11 cellular contexts compared by ENCODE assay signal in genomic region chr7:80095545-80095944, GRCh38. TPM values are rescaled to one million over a fixed set of nuclear protein-coding genes. Genes with fewer than 3 reads are reported as not detected.
DNase-seq lines count a peak whose midpoint lies in the region; ATAC-seq and TF ChIP-seq lines count a peak whose summit lies in the region.
"Had no signal": no experiment of that assay in that cellular context is flagged by ENCODE, and none has a peak within 500 bp of the region (broad histone marks: within the 10 kb centered on the region; RNA-seq: fewer than 3 reads in every experiment).

No MANE protein-coding gene starts in this region.

- H3K27me3 ChIP-seq in effector memory CD4-positive, alpha-beta T cell (replicated peaks; ENCODE audit: control insufficient read depth, insufficient read depth, low read length, poor library complexity, severe bottlenecking): no peaks in the 10 kb centered on the region

- no peaks in the 10 kb centered on the region for H3K27me3 Mint-ChIP-seq in CD14-positive monocyte (ENCODE audit: low read depth in 3 of 3)
- H3K27me3 Mint-ChIP-seq: naive thymus-derived CD8-positive, alpha-beta T cell had no signal

- ATAC-seq in HG03097 (IDR thresholded peaks at IDR 0.05; ENCODE audit: low FRiP score, unreplicated experiment) (no peak), HG03521 (IDR thresholded peaks at IDR 0.05; ENCODE audit: unreplicated experiment) (no peak)
- ATAC-seq: naive thymus-derived CD8-positive, alpha-beta T cell had no signal

- H3K36me3 ChIP-seq in effector memory CD4-positive, alpha-beta T cell (ENCODE audit: control insufficient read depth, insufficient read depth, low read length): no peaks in the 10 kb centered on the region

- H3K27ac ChIP-seq in effector memory CD4-positive, alpha-beta T cell (ENCODE audit: insufficient read depth, low read length, poor library complexity, severe bottlenecking): no peak overlapping the region

- TF ChIP-seq CTCF in CD14-positive monocyte (IDR thresholded peaks at IDR 0.05) (peak; percentile 36), cardiac fibroblast (IDR thresholded peaks at IDR 0.05; ENCODE audit: low read depth, low read length) (peak; percentile 30)

- intact Hi-C loops in CD14-positive monocyte (cut with micrococcal nuclease): no loop called here

- H3K27ac Mint-ChIP-seq in CD14-positive monocyte: no peak overlapping the region
- H3K27ac Mint-ChIP-seq: activated naive CD4-positive, alpha-beta T cell treated with anti-CD3 and anti-CD28 coated beads, Interleukin-2, amount 10 ng/mL, durations not matched to agents 7 days and 5 days; naive thymus-derived CD8-positive, alpha-beta T cell had no signal

- DNase-seq in CD14-positive monocyte (ENCODE audit: low spot score) (no peak), NCI-H1694 treated with DMSO at 0.1 percent for 48 hours (lab: John Stamatoyannopoulos, UW) (peak; percentile 38), cardiac fibroblast (ENCODE audit: low read depth in 2 of 2) (peak; percentile 47 to 52), myocyte (ENCODE audit: low read depth) (peak; percentile 53), SHP77 treated with DMSO at 0.1 percent for 48 hours (lab: John Stamatoyannopoulos, UW) (no peak)
- DNase-seq in effector memory CD4-positive, alpha-beta T cell: no peak
- DNase-seq: activated naive CD4-positive, alpha-beta T cell treated with anti-CD3 and anti-CD28 coated beads, Interleukin-2, amount 10 ng/mL, durations not matched to agents 7 days and 5 days; NCI-H345 had no signal

- H3K4me1 Mint-ChIP-seq in CD14-positive monocyte: no peaks in the 10 kb centered on the region
- H3K4me1 Mint-ChIP-seq: activated naive CD4-positive, alpha-beta T cell treated with anti-CD3 and anti-CD28 coated beads, Interleukin-2, amount 10 ng/mL, durations not matched to agents 7 days and 5 days; naive thymus-derived CD8-positive, alpha-beta T cell had no signal

- H3K4me3 ChIP-seq in cardiac fibroblast (replicated peaks in 1 of 2; ENCODE audit: low read depth in 2 of 2, low read length in 2 of 2): no peak overlapping the region
- H3K4me3 ChIP-seq in effector memory CD4-positive, alpha-beta T cell (ENCODE audit: insufficient read depth, low read depth, low read length, poor library complexity, severe bottlenecking): no peak overlapping the region

- no peak overlapping the region for H3K4me3 Mint-ChIP-seq in CD14-positive monocyte
- H3K4me3 Mint-ChIP-seq: activated naive CD4-positive, alpha-beta T cell treated with anti-CD3 and anti-CD28 coated beads, Interleukin-2, amount 10 ng/mL, durations not matched to agents 7 days and 5 days; naive thymus-derived CD8-positive, alpha-beta T cell had no signal

- no peaks in the 10 kb centered on the region for H3K36me3 Mint-ChIP-seq in CD14-positive monocyte
- H3K36me3 Mint-ChIP-seq: activated naive CD4-positive, alpha-beta T cell treated with anti-CD3 and anti-CD28 coated beads, Interleukin-2, amount 10 ng/mL, durations not matched to agents 7 days and 5 days; naive thymus-derived CD8-positive, alpha-beta T cell had no signal

- no peaks in the 10 kb centered on the region for H3K9me3 ChIP-seq in effector memory CD4-positive, alpha-beta T cell (ENCODE audit: control insufficient read depth, low read length)

- H3K4me1 ChIP-seq in effector memory CD4-positive, alpha-beta T cell (ENCODE audit: control insufficient read depth, insufficient read depth, low read length, poor library complexity, severe bottlenecking): no peaks in the 10 kb centered on the region

- H3K9me3 Mint-ChIP-seq in CD14-positive monocyte: no peaks in the 10 kb centered on the region
- H3K9me3 Mint-ChIP-seq: activated naive CD4-positive, alpha-beta T cell treated with anti-CD3 and anti-CD28 coated beads, Interleukin-2, amount 10 ng/mL, durations not matched to agents 7 days and 5 days; naive thymus-derived CD8-positive, alpha-beta T cell had no signal

RNA-seq across cellular contexts. Expression of gene GNAI1, which starts 39.1 kb away (rescaled TPM):
- 1 to 10 TPM in 1 of 2 donors, under 1 TPM in 1; 0.79 to 1.0 TPM for polyA plus RNA-seq in CD14-positive monocyte
- total RNA-seq in myocyte: 42.4 and 44.0 TPM in 2 replicates
- polyA plus RNA-seq in myocyte (2012): 25.1 TPM

Comparison
In these comparisons a context has a peak if more than half of its experiments do, and no peak if none do; other contexts are left out.
1. DNase-seq: peak in NCI-H1694 treated with DMSO at 0.1 percent for 48 hours (single experiment), cardiac fibroblast (2 of 2) and myocyte (single experiment); none in CD14-positive monocyte (single experiment), SHP77 treated with DMSO at 0.1 percent for 48 hours (single experiment) and effector memory CD4-positive, alpha-beta T cell (0 of 3).